10 cellular contexts compared by ENCODE assay signal in the genomic region with DNA sequence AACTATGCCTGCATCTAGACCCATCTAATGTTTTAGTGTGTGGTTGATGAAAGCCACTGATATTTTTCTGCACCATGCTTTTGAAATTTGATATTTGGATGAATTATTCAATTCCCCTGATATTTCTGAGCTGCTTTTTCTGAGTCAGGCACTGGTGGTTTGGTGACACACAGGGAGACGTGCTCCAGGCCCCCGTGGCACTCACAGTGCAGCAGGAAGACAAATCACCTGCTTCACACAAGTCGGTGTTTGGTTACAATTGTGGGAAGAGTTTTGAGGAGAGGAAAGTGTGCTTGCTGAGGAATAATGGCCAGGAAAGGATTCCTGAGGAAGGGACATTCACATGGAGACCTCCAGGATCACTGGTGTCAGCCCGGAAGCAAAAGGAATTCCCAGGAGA.
DNase-seq lines count a peak whose midpoint lies in the region.
"Had no signal": no experiment of that assay in that cellular context is flagged by ENCODE, and none has a peak within 500 bp of the region (broad histone marks: within the 10 kb centered on the region; RNA-seq: fewer than 3 reads in every experiment).

No MANE protein-coding gene starts in this region.

- no peaks in the 10 kb centered on the region for H3K79me2 ChIP-seq in ACC112 (ENCODE audit: control insufficient read depth, insufficient read depth, low read length, unreplicated experiment)

- peak; percentile 43 for DNase-seq in HCEC 1CT
- DNase-seq in amniotic epithelial cell (ENCODE audit: low read depth) = peak; percentile 13
- DNase-seq in kidney tubule cell (ENCODE audit: low spot score) = peak; percentile 68
- DNase-seq in RKO (ENCODE audit: low spot score) = no peak
- DNase-seq in NCI-H2196 treated with DMSO at 0.1 percent for 48 hours (lab: John Stamatoyannopoulos, UW; ENCODE audit: unreplicated experiment) = no peak
- no peak for DNase-seq in medulla oblongata (ENCODE audit: extremely low spot score)
- no peak for DNase-seq in globus pallidus (ENCODE audit: low spot score)
- DNase-seq: GF-D8 had no signal

- H3K27ac ChIP-seq in ACC112 (ENCODE audit: low read depth, low read length) = peak overlapping the region; percentile 64

- no peaks in the 10 kb centered on the region for H3K36me3 ChIP-seq in ACC112 (ENCODE audit: insufficient read depth, low read length)
- H3K36me3 ChIP-seq: tibial nerve had no signal

- H3K4me1 ChIP-seq in ACC112 (ENCODE audit: control insufficient read depth, insufficient read depth, low read length, unreplicated experiment) = peaks cover 59% of the 10 kb centered on the region

- H3K27me3 ChIP-seq in ACC112 (ENCODE audit: insufficient read depth, low read length) = no peaks in the 10 kb centered on the region
- H3K27me3 ChIP-seq: tibial nerve had no signal

- no peak overlapping the region for H2AFZ ChIP-seq in ACC112 (ENCODE audit: low read length, unreplicated experiment)

- H3K4me3 ChIP-seq in ACC112 (ENCODE audit: low read depth, low read length) = no peak overlapping the region
- H3K4me3 ChIP-seq: tibial nerve had no signal

Comparison
In these comparisons a context has a peak if more than half of its experiments do, and no peak if none do; other contexts are left out.
1. DNase-seq: peak in HCEC 1CT (single experiment), amniotic epithelial cell (single experiment) and kidney tubule cell (single experiment); none in RKO (single experiment), NCI-H2196 treated with DMSO at 0.1 percent for 48 hours (single experiment), medulla oblongata (single experiment) and globus pallidus (single experiment).